17 cellular contexts compared by ENCODE assay signal in genomic region chr22:41917375-41917905, GRCh38. TPM values are rescaled to one million over a fixed set of nuclear protein-coding genes. Genes with fewer than 3 reads are reported as not detected.
DNase-seq lines count a peak whose midpoint lies in the region; ATAC-seq and TF ChIP-seq lines count a peak whose summit lies in the region.
"Had no signal": no experiment of that assay in that cellular context is flagged by ENCODE, and none has a peak within 500 bp of the region (broad histone marks: within the 10 kb centered on the region; RNA-seq: fewer than 3 reads in every experiment).

No MANE protein-coding gene starts in this region.

- H3K27me3 ChIP-seq in H7 (ENCODE audit: control insufficient read depth, insufficient read depth, low read length) = peaks cover 57% of the 10 kb centered on the region
- H3K27me3 ChIP-seq in osteoblast (ENCODE audit: insufficient read depth, low read length) = peaks cover 44% of the 10 kb centered on the region

- ATAC-seq in GM18505 (IDR thresholded peaks at IDR 0.05; ENCODE audit: unreplicated experiment) = no peak
- ATAC-seq: gastrocnemius medialis; stimulated activated effector memory CD8-positive, alpha-beta T cell treated with anti-CD3 and anti-CD28 coated beads, Interleukin-12 subunit alpha, Interleukin-12 subunit beta, amount 100 ng/mL, for 72 hours had no signal

- H2AFZ ChIP-seq in osteoblast (ENCODE audit: low read length) = no peak overlapping the region

- no peak overlapping the region for H3K4me2 ChIP-seq in osteoblast (ENCODE audit: insufficient read depth, low read length)

- H3K36me3 ChIP-seq in H7 (replicated peaks; ENCODE audit: control insufficient read depth, insufficient read depth, low read length) (no peaks in the 10 kb centered on the region), osteoblast (ENCODE audit: insufficient read depth, low read length) (no peaks in the 10 kb centered on the region)
- H3K36me3 ChIP-seq: BE2C, gastrocnemius medialis, tibial artery had no signal

- no peaks in the 10 kb centered on the region for H4K20me1 ChIP-seq in osteoblast (ENCODE audit: insufficient read depth, low read length)

- no peak for TF ChIP-seq CTCF in osteoblast (IDR thresholded peaks at IDR 0.05; ENCODE audit: extremely low read depth, low read depth, low read length)

- H3K79me2 ChIP-seq in osteoblast (ENCODE audit: insufficient read depth, low read length) = no peaks in the 10 kb centered on the region

- peaks cover 10% of the 10 kb centered on the region for H3K4me1 ChIP-seq in osteoblast (ENCODE audit: insufficient read depth, low read length)
- H3K4me1 ChIP-seq: BE2C had no signal

- no peak overlapping the region for H3K4me3 ChIP-seq in H7 (ENCODE audit: insufficient read depth, low read depth, low read length)
- H3K4me3 ChIP-seq in osteoblast (ENCODE audit: insufficient read depth, low read length) = no peak overlapping the region
- H3K4me3 ChIP-seq: gastrocnemius medialis, tibial artery had no signal

- no peaks in the 10 kb centered on the region for H3K9me3 ChIP-seq in osteoblast (ENCODE audit: low read depth, low read length)
- H3K9me3 ChIP-seq: BE2C, gastrocnemius medialis, tibial artery had no signal

- no peak for TF ChIP-seq POLR2A in GM18505 (IDR thresholded peaks at IDR 0.05; ENCODE audit: borderline replicate concordance, extremely low read depth, insufficient read depth, insufficient read length)

- no peak overlapping the region for H3K27ac ChIP-seq in osteoblast (ENCODE audit: low read depth, low read length)
- H3K27ac ChIP-seq: gastrocnemius medialis, tibial artery had no signal

- peak; percentile 65 for DNase-seq in H7
- DNase-seq in NCI-H510A (lab: John Stamatoyannopoulos, UW) = peak; percentile 44
- DNase-seq in osteoblast (ENCODE audit: insufficient read length, low spot score, missing footprints) = peak; percentile 78
- DNase-seq in HT-29 (ENCODE audit: low spot score) = no peak
- DNase-seq: activated CD4-positive, alpha-beta T cell treated with anti-CD3 and anti-CD28 coated beads for 1 hour; DMS 273 treated with DMSO at 0.1 percent for 48 hours; nephron progenitor cell had no signal

RNA-seq across cellular contexts. Expression of gene SHISA8, which starts 2.6 kb away (rescaled TPM):
- total RNA-seq in H7 (2014; rRNA removed; shearing (Covaris generic)) = 3.2 TPM in 2 replicates
- not detected in 2 replicates for total RNA-seq in osteoblast
- total RNA-seq in HT-29 (2014; rRNA removed; shearing (Covaris generic)) = not detected in 2 replicates
- total RNA-seq: bronchial epithelial cell, dermis microvascular lymphatic vessel endothelial cell, gastrocnemius medialis, mesenteric fat pad, PC-3, SK-MEL-5 had no signal

RNA-seq across cellular contexts. Expression of gene TNFRSF13C, which starts 9.2 kb away (rescaled TPM):
- 1.1 and 1.2 TPM in 2 replicates for total RNA-seq in H7 (2014; rRNA removed; shearing (Covaris generic))
- total RNA-seq in osteoblast = under 0.01 TPM in 2 replicates
- total RNA-seq in HT-29 (2014; rRNA removed; shearing (Covaris generic)) = 0.08 and 0.51 TPM in 2 replicates
- total RNA-seq: gastrocnemius medialis had no signal

RNA-seq across cellular contexts. Expression of gene CENPM, which starts 29.5 kb away (rescaled TPM):
- 56.7 and 66.3 TPM in 2 replicates for total RNA-seq in H7 (2014; rRNA removed; shearing (Covaris generic))
- 1.2 and 1.8 TPM in 2 replicates for total RNA-seq in osteoblast
- total RNA-seq in HT-29 (2014; rRNA removed; shearing (Covaris generic)) = 130 and 140 TPM in 2 replicates
- total RNA-seq: mesenteric fat pad had no signal

RNA-seq across cellular contexts. Expression of gene SEPTIN3, which starts 51.8 kb away (rescaled TPM):
- 8.1 and 11.0 TPM in 2 replicates for total RNA-seq in H7 (2014; rRNA removed; shearing (Covaris generic))
- 0.29 and 0.36 TPM in 2 replicates for total RNA-seq in osteoblast
- 0.03 TPM in 1 of 2 replicates, not detected in the other for total RNA-seq in HT-29 (2014; rRNA removed; shearing (Covaris generic))

Comparison
In these comparisons a context has a peak if more than half of its experiments do, and no peak if none do; other contexts are left out.
1. RNA of gene CENPM, which starts 29.5 kb away (total RNA-seq): 130 to 140 TPM in HT-29 and 56.7 to 66.3 TPM in H7; 1.2 to 1.8 TPM in osteoblast; every median in the first group is over 10 times any median in the second.